ENCODE assay signal across 5 cellular contexts in genomic region chr10:125404902-125405301, GRCh38.
DNase-seq lines count a peak whose midpoint lies in the region; ATAC-seq, FAIRE-seq and TF ChIP-seq lines count a peak whose summit lies in the region.
"Not testable (repeated sequence)": the region's sequence is repeated elsewhere in the genome, so short reads cannot be mapped to it uniquely, and the experiment has no call there.

No MANE protein-coding gene starts in this region.

- dilution Hi-C loops in IMR-90 (cut with HindIII; ENCODE audit: low sequenced_read_pairs, unreplicated experiment), result not testable (repeated sequence)

- CTCF ChIA-PET in IMR-90 (lab: Yijun Ruan, JAX), result interaction anchor here (0.5 to 0.7 kb wide), 2 partner anchors 15 to 247 kb away, joined by 3 read pairs; no protein-coding TSS in a partner anchor
- CTCF ChIA-PET in WTC11 (lab: Charles Lee); activated naive CD4-positive, alpha-beta T cell treated with anti-CD3 and anti-CD28 coated beads for 36 hours (lab: Charles Lee); H1 (lab: Charles Lee; ENCODE audit: partially characterized antibody): not testable (repeated sequence)

- POLR2A ChIA-PET in IMR-90 (lab: Charles Lee; ENCODE audit: unreplicated experiment); WTC11 (lab: Charles Lee); H1 (lab: Charles Lee; ENCODE audit: partially characterized antibody): not testable (repeated sequence)

- H3K9me1 ChIP-seq in IMR-90 (ENCODE audit: insufficient read depth, low read length), result not testable (repeated sequence)

- not testable (repeated sequence) for H2BK5ac ChIP-seq in IMR-90 (ENCODE audit: low read depth, low read length, poor library complexity, severe bottlenecking); H1 (ENCODE audit: low read depth, low read length)

- not testable (repeated sequence) for H3K23ac ChIP-seq in IMR-90 (ENCODE audit: low read depth, low read length); H1 (ENCODE audit: insufficient read length)

- not testable (repeated sequence) for H4K20me1 ChIP-seq in GM23338 (replicated peaks; ENCODE audit: insufficient read depth); IMR-90 (ENCODE audit: insufficient read depth, low read length); H1 (replicated peaks in 1 of 2; ENCODE audit: control insufficient read depth in 1 of 2, insufficient read depth in 2 of 2, low read length in 2 of 2)

- TF ChIP-seq EP300 in H1 (IDR thresholded peaks at IDR 0.05; ENCODE audit: borderline replicate concordance in 1 of 2, low read depth in 2 of 2, low read length in 2 of 2), result not testable (repeated sequence)

- not testable (repeated sequence) for H2BK12ac ChIP-seq in H1 (ENCODE audit: low read depth, low read length)

- H3K9me3 Mint-ChIP-seq in GM23338 (peaks cover 21% of the 10 kb centered on the region), WTC11 (peaks cover 36% of the 10 kb centered on the region)
- H3K9me3 Mint-ChIP-seq in activated naive CD4-positive, alpha-beta T cell treated with anti-CD3 and anti-CD28 coated beads for 36 hours, result peaks cover 10% of the 10 kb centered on the region

- not testable (repeated sequence) for FAIRE-seq in H1 (lab: Jason Lieb, UNC)

- H3K36me3 Mint-ChIP-seq in GM23338 (ENCODE audit: low read depth), result peaks cover 18% of the 10 kb centered on the region
- H3K36me3 Mint-ChIP-seq in WTC11; activated naive CD4-positive, alpha-beta T cell treated with anti-CD3 and anti-CD28 coated beads for 36 hours (ENCODE audit: low read depth): not testable (repeated sequence)

- intact Hi-C loops in IMR-90 (cut with micrococcal nuclease); activated naive CD4-positive, alpha-beta T cell treated with anti-CD3 and anti-CD28 coated beads for 36 hours (cut with micrococcal nuclease): not testable (repeated sequence)

- H3K4ac ChIP-seq in IMR-90 (ENCODE audit: low read depth, low read length); H1 (replicated peaks; ENCODE audit: insufficient read length, low read depth, low read length): not testable (repeated sequence)

- not testable (repeated sequence) for H3K79me2 ChIP-seq in GM23338 (replicated peaks; ENCODE audit: insufficient read depth); H1 (ENCODE audit: control insufficient read depth in 1 of 2, insufficient read depth in 2 of 2, low read length in 2 of 2)

- H3K4me3 Mint-ChIP-seq in GM23338; WTC11; activated naive CD4-positive, alpha-beta T cell treated with anti-CD3 and anti-CD28 coated beads for 36 hours: not testable (repeated sequence)

- H2AFZ ChIP-seq in GM23338; IMR-90 (replicated peaks; ENCODE audit: low read length, poor library complexity); H1 (ENCODE audit: low read length): not testable (repeated sequence)

- H3F3A ChIP-seq in GM23338 (replicated peaks; ENCODE audit: low read depth), result not testable (repeated sequence)

- H3K4me3 ChIP-seq in GM23338; IMR-90 (ENCODE audit: insufficient read depth, low read depth, low read length); H1 (ENCODE audit: extremely low read depth in 1 of 4, insufficient read depth in 2 of 4, low read depth in 3 of 4, low read length in 4 of 4): not testable (repeated sequence)

- not testable (repeated sequence) for H3K79me1 ChIP-seq in IMR-90 (ENCODE audit: low read depth in 1 of 2, low read length in 2 of 2); H1 (ENCODE audit: low read depth, low read length)

- not testable (repeated sequence) for TF ChIP-seq CTCF in GM23338 (conservative IDR thresholded peaks at IDR 0.05; ENCODE audit: low read depth in 2 of 2); IMR-90 (conservative IDR thresholded peaks at IDR 0.05; ENCODE audit: low read depth, low read length); WTC11 (IDR thresholded peaks at IDR 0.05); H1 (IDR thresholded peaks at IDR 0.05; ENCODE audit: control extremely low read depth in 1 of 3, insufficient read depth in 1 of 3, low read depth in 1 of 3, low read length in 3 of 3)

- H3K9ac ChIP-seq in IMR-90 (ENCODE audit: low read depth, low read length); H1 (replicated peaks in 1 of 4; ENCODE audit: extremely low read depth in 1 of 4, low read depth in 3 of 4, low read length in 3 of 4): not testable (repeated sequence)

- not testable (repeated sequence) for H3K23me2 ChIP-seq in H1 (ENCODE audit: low read depth, low read length)

- not testable (repeated sequence) for BruUV-seq in IMR-90 (replicated peaks; lab: Mats Ljungman, UMichigan)

- not testable (repeated sequence) for H3K4me2 ChIP-seq in GM23338; IMR-90 (ENCODE audit: low read depth, low read length); H1 (ENCODE audit: insufficient read depth in 1 of 2, low read depth in 2 of 2, low read length in 2 of 2)

- not testable (repeated sequence) for H3K27ac ChIP-seq in GM23338 (ENCODE audit: low read depth); IMR-90 (ENCODE audit: insufficient read depth, low read length); H1 (ENCODE audit: low read depth, low read length)

- H3K27me3 ChIP-seq in GM23338 (ENCODE audit: insufficient read depth); IMR-90 (ENCODE audit: control insufficient read depth, insufficient read depth, low read length); H1 (replicated peaks in 1 of 4; ENCODE audit: control insufficient read depth in 3 of 4, extremely low read depth in 1 of 4, insufficient read depth in 3 of 4, low read length in 3 of 4): not testable (repeated sequence)

- H3K18ac ChIP-seq in IMR-90 (ENCODE audit: low read depth, low read length); H1 (ENCODE audit: extremely low read depth, low read length): not testable (repeated sequence)

- H3K27me3 Mint-ChIP-seq in GM23338 (ENCODE audit: insufficient read depth, low read depth, poor library complexity); WTC11 (ENCODE audit: low read depth); activated naive CD4-positive, alpha-beta T cell treated with anti-CD3 and anti-CD28 coated beads for 36 hours (ENCODE audit: low read depth): not testable (repeated sequence)

- peaks cover 11% of the 10 kb centered on the region for H3K9me2 ChIP-seq in GM23338 (ENCODE audit: insufficient read depth)

- not testable (repeated sequence) for H3K9me3 ChIP-seq in IMR-90 (ENCODE audit: control insufficient read depth, insufficient read depth, low read length); H1 (ENCODE audit: insufficient read depth in 2 of 2, low read depth in 1 of 2, low read length in 1 of 2)

- H3K27ac Mint-ChIP-seq in GM23338; WTC11; activated naive CD4-positive, alpha-beta T cell treated with anti-CD3 and anti-CD28 coated beads for 36 hours: not testable (repeated sequence)

- not testable (repeated sequence) for TF ChIP-seq POLR2A in IMR-90 (IDR thresholded peaks at IDR 0.05; ENCODE audit: low read depth, low read length); H1 (IDR thresholded peaks at IDR 0.05; ENCODE audit: control extremely low read depth in 1 of 2, low read depth in 2 of 2, low read length in 2 of 2)

- in situ Hi-C loops in IMR-90 (cut with MboI; ENCODE audit: low sequenced_read_pairs), result not testable (repeated sequence)

- H4K5ac ChIP-seq in IMR-90 (ENCODE audit: low read depth, low read length); H1 (ENCODE audit: insufficient read length, low read depth, low read length): not testable (repeated sequence)

- H2BK15ac ChIP-seq in IMR-90 (ENCODE audit: low read depth, low read length); H1 (ENCODE audit: low read length): not testable (repeated sequence)

- H2BK120ac ChIP-seq in IMR-90 (ENCODE audit: low read depth, low read length); H1 (replicated peaks; ENCODE audit: low read depth, low read length): not testable (repeated sequence)

- H3K56ac ChIP-seq in IMR-90 (ENCODE audit: extremely low read depth, insufficient read depth, low read length); H1 (replicated peaks; ENCODE audit: insufficient read length, low read depth, low read length): not testable (repeated sequence)

- H3K4me1 Mint-ChIP-seq in GM23338; activated naive CD4-positive, alpha-beta T cell treated with anti-CD3 and anti-CD28 coated beads for 36 hours (ENCODE audit: low read depth): not testable (repeated sequence)
- H3K4me1 Mint-ChIP-seq in WTC11, result peaks cover 13% of the 10 kb centered on the region

- not testable (repeated sequence) for H3K14ac ChIP-seq in IMR-90 (replicated peaks; ENCODE audit: low read depth, low read length); H1 (ENCODE audit: insufficient read length)

- ATAC-seq in GM23338; IMR-90 (ENCODE audit: low read depth); WTC11: not testable (repeated sequence)

- H3K4me1 ChIP-seq in GM23338 (ENCODE audit: insufficient read depth); IMR-90 (ENCODE audit: control insufficient read depth, insufficient read depth, low read length); H1 (replicated peaks in 1 of 4; ENCODE audit: control insufficient read depth in 3 of 4, insufficient read depth in 4 of 4, low read length in 3 of 4): not testable (repeated sequence)

- not testable (repeated sequence) for H4K8ac ChIP-seq in IMR-90 (ENCODE audit: low read depth in 2 of 2, low read length in 2 of 2); H1 (ENCODE audit: extremely low read depth, insufficient read depth, low read length)

- H2AK9ac ChIP-seq in IMR-90 (replicated peaks; ENCODE audit: low read depth, low read length, poor library complexity), result not testable (repeated sequence)

- H2AK5ac ChIP-seq in IMR-90 (ENCODE audit: low read depth, low read length); H1 (ENCODE audit: low read depth, low read length): not testable (repeated sequence)

- H4K91ac ChIP-seq in IMR-90 (ENCODE audit: insufficient read depth, low read depth, low read length); H1 (replicated peaks; ENCODE audit: insufficient read length, low read length): not testable (repeated sequence)

- TF ChIP-seq RAD21 in IMR-90 (IDR thresholded peaks at IDR 0.05; ENCODE audit: low read length); H1 (IDR thresholded peaks at IDR 0.05 in 1 of 2, conservative IDR thresholded peaks at IDR 0.05 in 1 of 2; ENCODE audit: low read depth in 2 of 2, low read length in 2 of 2): not testable (repeated sequence)

- not testable (repeated sequence) for H2BK20ac ChIP-seq in IMR-90 (ENCODE audit: low read depth, low read length); H1 (ENCODE audit: low read length)

- not testable (repeated sequence) for DNase-seq in GM23338 (ENCODE audit: low spot score); IMR-90; WTC11 (ENCODE audit: low spot score); H1 (ENCODE audit: low read depth in 1 of 2, low spot score in 2 of 2)
- DNase-seq in activated naive CD4-positive, alpha-beta T cell treated with anti-CD3 and anti-CD28 coated beads for 36 hours, result peak; percentile 12

- not testable (repeated sequence) for H3K36me3 ChIP-seq in GM23338 (ENCODE audit: insufficient read depth); IMR-90 (ENCODE audit: control insufficient read depth, insufficient read depth, low read length); H1 (ENCODE audit: control insufficient read depth in 2 of 4, insufficient read depth in 4 of 4, low read length in 3 of 4)
